ENCODE assay signal across 17 cellular contexts in the genomic region with DNA sequence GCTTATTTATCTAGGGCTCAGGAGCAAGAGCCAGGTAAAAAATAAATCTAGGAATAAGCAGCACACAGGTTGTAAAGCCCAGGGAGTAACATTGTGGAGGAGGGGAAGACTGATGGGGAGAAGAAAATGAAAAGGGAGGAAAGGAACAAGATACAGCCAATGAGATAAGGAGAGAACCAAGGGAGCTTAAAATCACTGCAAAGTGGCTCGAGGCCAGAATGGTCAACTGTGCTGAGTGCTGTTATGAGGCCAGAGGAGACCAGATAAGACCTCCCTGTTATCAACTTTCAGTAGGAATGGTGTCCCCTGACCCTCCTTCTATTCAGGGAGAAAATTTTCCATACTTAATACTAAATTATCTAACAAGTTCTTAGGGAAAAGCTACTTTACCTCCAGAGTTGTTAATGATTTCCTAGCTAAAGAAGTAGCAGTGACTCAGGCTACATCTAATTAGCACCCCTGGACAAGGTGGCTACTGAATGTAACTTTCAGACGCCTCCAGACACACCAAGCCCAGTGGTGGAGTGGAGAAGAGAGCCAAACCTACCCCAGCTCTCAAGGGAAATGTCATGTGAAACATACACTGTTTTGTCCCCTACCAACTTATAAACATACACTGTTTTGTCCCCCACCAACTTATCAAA. TPM values are rescaled to one million over a fixed set of nuclear protein-coding genes. Genes with fewer than 3 reads are reported as not detected.
DNase-seq lines count a peak whose midpoint lies in the region; ATAC-seq and TF ChIP-seq lines count a peak whose summit lies in the region.
"Had no signal": no experiment of that assay in that cellular context is flagged by ENCODE, and none has a peak within 500 bp of the region (broad histone marks: within the 10 kb centered on the region; RNA-seq: fewer than 3 reads in every experiment).

No MANE protein-coding gene starts in this region.

- peak overlapping the region; percentile 72 for H3K27ac Mint-ChIP-seq in mesothelial cell of epicardium
- H3K27ac Mint-ChIP-seq: activated naive CD4-positive, alpha-beta T cell treated with anti-CD3 and anti-CD28 coated beads, Interleukin-2, amount 10 ng/mL, durations not matched to agents 7 days and 5 days had no signal

- H3K4me1 Mint-ChIP-seq in mesothelial cell of epicardium = peaks cover 53% of the 10 kb centered on the region
- H3K4me1 Mint-ChIP-seq: activated naive CD4-positive, alpha-beta T cell treated with anti-CD3 and anti-CD28 coated beads, Interleukin-2, amount 10 ng/mL, durations not matched to agents 7 days and 5 days had no signal

- H3K27me3 Mint-ChIP-seq in mesothelial cell of epicardium (ENCODE audit: low read depth) = no peaks in the 10 kb centered on the region
- H3K27me3 Mint-ChIP-seq: naive B cell had no signal

- no peak for TF ChIP-seq CTCF in mesothelial cell of epicardium (IDR thresholded peaks at IDR 0.05; ENCODE audit: unreplicated experiment)

- DNase-seq in NCI-H69 (lab: John Stamatoyannopoulos, UW) = peak; percentile 24
- DNase-seq in glomerular visceral epithelial cell (ENCODE audit: extremely low spot score) = peak; percentile 50
- no peak for DNase-seq in mesothelial cell of epicardium (ENCODE audit: low spot score in 2 of 2, unreplicated experiment in 2 of 2)
- DNase-seq in midbrain (lab: John Stamatoyannopoulos, UW) = no peak
- DNase-seq: activated CD4-positive, CD25-positive, alpha-beta regulatory T cell treated with anti-CD3 and anti-CD28 coated beads, Interleukin-2, amount 50 U/mL, for 72 hours; activated CD8-positive, alpha-beta memory T cell treated with anti-CD3 and anti-CD28 coated beads, Interleukin-2, amount 50 U/mL, for 48 hours; activated naive CD4-positive, alpha-beta T cell treated with anti-CD3 and anti-CD28 coated beads, Interleukin-2, amount 10 ng/mL, durations not matched to agents 7 days and 5 days; naive B cell; NCI-H146; NCI-H524 treated with DMSO at 0.1 percent for 48 hours; Peyer's patch; stimulated activated CD4-positive, alpha-beta T cell treated with anti-CD3 and anti-CD28 coated beads, Interleukin-4, amount 100 ng/mL, for 1 hour had no signal

- H3K36me3 Mint-ChIP-seq in mesothelial cell of epicardium = no peaks in the 10 kb centered on the region
- H3K36me3 Mint-ChIP-seq: activated naive CD4-positive, alpha-beta T cell treated with anti-CD3 and anti-CD28 coated beads, Interleukin-2, amount 10 ng/mL, durations not matched to agents 7 days and 5 days; naive B cell had no signal

- ATAC-seq in HG03342 (IDR thresholded peaks at IDR 0.05; ENCODE audit: unreplicated experiment) = no peak
- no peak for ATAC-seq in HG03469 (IDR thresholded peaks at IDR 0.05; ENCODE audit: unreplicated experiment)
- no peak for ATAC-seq in HG03108 (IDR thresholded peaks at IDR 0.05; ENCODE audit: unreplicated experiment)

- H2AFZ ChIP-seq in ACC112 (ENCODE audit: low read length, unreplicated experiment) = no peak overlapping the region

- no peak overlapping the region for H3K4me3 ChIP-seq in ACC112 (ENCODE audit: low read depth, low read length)
- H3K4me3 ChIP-seq: Peyer's patch had no signal

- no peaks in the 10 kb centered on the region for H3K27me3 ChIP-seq in ACC112 (ENCODE audit: insufficient read depth, low read length)
- H3K27me3 ChIP-seq: Peyer's patch had no signal

- H3K27ac ChIP-seq in ACC112 (ENCODE audit: low read depth, low read length) = peak overlapping the region; percentile 2; the same call in 1 of the 2 replicates
- H3K27ac ChIP-seq: Peyer's patch had no signal

- peaks cover 80% of the 10 kb centered on the region for H3K79me2 ChIP-seq in ACC112 (ENCODE audit: control insufficient read depth, insufficient read depth, low read length, unreplicated experiment)

- no peaks in the 10 kb centered on the region for H3K9me3 Mint-ChIP-seq in mesothelial cell of epicardium
- H3K9me3 Mint-ChIP-seq: activated naive CD4-positive, alpha-beta T cell treated with anti-CD3 and anti-CD28 coated beads, Interleukin-2, amount 10 ng/mL, durations not matched to agents 7 days and 5 days; naive B cell had no signal

- no peak overlapping the region for H3K4me3 Mint-ChIP-seq in mesothelial cell of epicardium
- H3K4me3 Mint-ChIP-seq: activated naive CD4-positive, alpha-beta T cell treated with anti-CD3 and anti-CD28 coated beads, Interleukin-2, amount 10 ng/mL, durations not matched to agents 7 days and 5 days; naive B cell had no signal

- H3K36me3 ChIP-seq in ACC112 (ENCODE audit: insufficient read depth, low read length) = no peaks in the 10 kb centered on the region
- H3K36me3 ChIP-seq: Peyer's patch had no signal

- peaks cover 18% of the 10 kb centered on the region for H3K4me1 ChIP-seq in ACC112 (ENCODE audit: control insufficient read depth, insufficient read depth, low read length, unreplicated experiment)

RNA-seq across cellular contexts. Expression of gene ENAH, which starts 25.5 kb away (rescaled TPM):
- 137 to 144 TPM (median 140 TPM) in 3 replicates for total RNA-seq in mesothelial cell of epicardium
- total RNA-seq: T-helper 1 cell treated with Interleukin-12 subunit alpha and Interleukin-12 subunit beta and Interleukin-4 antibody, amounts not matched to agents 30 ng/mL and 1 ng/mL, for 36 hours had no signal

Comparison
In these comparisons a context has a peak if more than half of its experiments do, and no peak if none do; other contexts are left out.
1. DNase-seq: peak in NCI-H69 (single experiment) and glomerular visceral epithelial cell (single experiment); none in mesothelial cell of epicardium (0 of 2) and midbrain (single experiment).